8 cellular contexts compared by ENCODE assay signal in genomic region chr2:176126929-176127768, GRCh38. TPM values are rescaled to one million over a fixed set of nuclear protein-coding genes. Genes with fewer than 3 reads are reported as not detected.
DNase-seq lines count a peak whose midpoint lies in the region; ATAC-seq and TF ChIP-seq lines count a peak whose summit lies in the region.

No MANE protein-coding gene starts in this region.

- H3K4me2 ChIP-seq in IMR-90 (ENCODE audit: low read depth, low read length) (no peak overlapping the region), SK-N-SH (0 out of 2 replicates have a peak overlapping the region, but pooled peaks have one; percentile 37), smooth muscle cell (no peak overlapping the region)

- H4K91ac ChIP-seq in IMR-90 (ENCODE audit: insufficient read depth, low read depth, low read length) = no peak overlapping the region

- H4K8ac ChIP-seq in IMR-90 (ENCODE audit: low read depth in 2 of 2, low read length in 2 of 2) = no peak overlapping the region

- dilution Hi-C loops in IMR-90 (cut with HindIII; ENCODE audit: low sequenced_read_pairs, unreplicated experiment) = no loop called here

- no peak overlapping the region for H3K27ac ChIP-seq in IMR-90 (ENCODE audit: insufficient read depth, low read length)
- no peak overlapping the region; a peak in 1 of 4 replicates for H3K27ac ChIP-seq in SK-N-SH (ENCODE audit: low read depth in 2 of 2, low read length in 1 of 2)
- H3K27ac ChIP-seq in smooth muscle cell (ENCODE audit: low read depth) = no peak overlapping the region

- peak; percentile 92 for TF ChIP-seq CTCF in IMR-90 (conservative IDR thresholded peaks at IDR 0.05; ENCODE audit: low read depth, low read length)
- TF ChIP-seq CTCF in SK-N-SH (IDR thresholded peaks at IDR 0.05) = peak; percentile 97
- peak; percentile 95 for TF ChIP-seq CTCF in smooth muscle cell (IDR thresholded peaks at IDR 0.05; ENCODE audit: borderline replicate concordance, insufficient read depth, poor library complexity, severe bottlenecking)

- no peak overlapping the region for H2AK5ac ChIP-seq in IMR-90 (ENCODE audit: low read depth, low read length)

- H2BK5ac ChIP-seq in IMR-90 (ENCODE audit: low read depth, low read length, poor library complexity, severe bottlenecking) = no peak overlapping the region

- H3K79me2 ChIP-seq in SK-N-SH (ENCODE audit: insufficient read depth) (peaks cover 10% of the 10 kb centered on the region), smooth muscle cell (ENCODE audit: low read depth) (no peaks in the 10 kb centered on the region)

- H3K27me3 ChIP-seq in IMR-90 (ENCODE audit: control insufficient read depth, insufficient read depth, low read length) (peaks cover 88% of the 10 kb centered on the region), SK-N-SH (ENCODE audit: insufficient read depth) (no peaks in the 10 kb centered on the region; the same call in 1 of the 2 replicates), smooth muscle cell (ENCODE audit: low read depth) (peaks cover 98% of the 10 kb centered on the region)

- H2AFZ ChIP-seq in IMR-90 (replicated peaks; ENCODE audit: low read length, poor library complexity) (no peak overlapping the region), SK-N-SH (ENCODE audit: low read depth) (0 out of 2 replicates have a peak overlapping the region, but pooled peaks have one; percentile 2), smooth muscle cell (ENCODE audit: low read depth) (no peak overlapping the region)

- no peak overlapping the region for H3K23ac ChIP-seq in IMR-90 (ENCODE audit: low read depth, low read length)

- H2BK15ac ChIP-seq in IMR-90 (ENCODE audit: low read depth, low read length) = no peak overlapping the region

- H4K5ac ChIP-seq in IMR-90 (ENCODE audit: low read depth, low read length) = no peak overlapping the region

- no peak; a peak in 1 of 4 replicates for TF ChIP-seq EP300 in SK-N-SH (IDR thresholded peaks at IDR 0.05; ENCODE audit: borderline replicate concordance in 1 of 2, low read depth in 1 of 2, low read length in 1 of 2)

- no peak for TF ChIP-seq POLR2A in IMR-90 (IDR thresholded peaks at IDR 0.05; ENCODE audit: low read depth, low read length)

- H3K9ac ChIP-seq in IMR-90 (ENCODE audit: low read depth, low read length) (no peak overlapping the region), SK-N-SH (no peak overlapping the region), smooth muscle cell (ENCODE audit: low read depth) (no peak overlapping the region)

- no peaks in the 10 kb centered on the region for H3K9me2 ChIP-seq in SK-N-SH

- TF ChIP-seq RAD21 in IMR-90 (IDR thresholded peaks at IDR 0.05; ENCODE audit: low read length) = peak; percentile 89
- peak; percentile 94 for TF ChIP-seq RAD21 in SK-N-SH (IDR thresholded peaks at IDR 0.05; ENCODE audit: low read length)

- H3K9me1 ChIP-seq in IMR-90 (ENCODE audit: insufficient read depth, low read length) = no peaks in the 10 kb centered on the region

- intact Hi-C loops in IMR-90 (cut with micrococcal nuclease) (loop anchor here (1.0 to 2.0 kb wide), 6 partner anchors 427 to 1632 kb away; no protein-coding TSS in a partner anchor), left ventricle myocardium superior (cut with micrococcal nuclease) (loop anchor here (5.0 kb wide), 1 partner anchor 510 kb away; no protein-coding TSS in a partner anchor)

- H3K4me3 ChIP-seq in IMR-90 (ENCODE audit: insufficient read depth, low read depth, low read length) (no peak overlapping the region), SK-N-SH (ENCODE audit: low read depth in 2 of 2, low read length in 1 of 2) (peak overlapping the region; percentile 19 to 25; a peak in 1 of 4 replicates), smooth muscle cell (no peak overlapping the region)

- H3K79me1 ChIP-seq in IMR-90 (ENCODE audit: low read depth in 1 of 2, low read length in 2 of 2) = no peaks in the 10 kb centered on the region

- no peaks in the 10 kb centered on the region for H3K36me3 ChIP-seq in IMR-90 (ENCODE audit: control insufficient read depth, insufficient read depth, low read length)
- H3K36me3 ChIP-seq in SK-N-SH (replicated peaks in 1 of 2; ENCODE audit: control insufficient read depth in 1 of 2, insufficient read depth in 2 of 2, low read length in 1 of 2) = no peaks in the 10 kb centered on the region
- H3K36me3 ChIP-seq in smooth muscle cell (ENCODE audit: low read depth) = no peaks in the 10 kb centered on the region

- H3K4ac ChIP-seq in IMR-90 (ENCODE audit: low read depth, low read length) = no peak overlapping the region

- H3F3A ChIP-seq in SK-N-SH (replicated peaks; ENCODE audit: insufficient read depth) (peaks cover 11% of the 10 kb centered on the region), smooth muscle cell (ENCODE audit: low read depth) (no peaks in the 10 kb centered on the region)

- ATAC-seq in IMR-90 (ENCODE audit: low read depth) = peak; percentile 40; the same call in 1 of the 2 replicates
- no peak for ATAC-seq in left ventricle myocardium superior
- ATAC-seq in HG03045 (IDR thresholded peaks at IDR 0.05; ENCODE audit: unreplicated experiment) = no peak
- no peak for ATAC-seq in GM21528 (IDR thresholded peaks at IDR 0.05; ENCODE audit: low FRiP score, unreplicated experiment)

- WGBS in IMR-90 (ENCODE audit: extremely low coverage in 2 of 2, insufficient read length in 1 of 2), 2 experiments = no CpG with 5 or more reads among the region's 13 CpGs
- 17% methylated on average over 13 of the region's 13 CpGs for WGBS in SK-N-SH (ENCODE audit: low lambda C conversion rate)
- WGBS in smooth muscle cell (ENCODE audit: low lambda C conversion rate) = 7% methylated on average over 13 of the region's 13 CpGs

- no peak overlapping the region for H3K56ac ChIP-seq in IMR-90 (ENCODE audit: extremely low read depth, insufficient read depth, low read length)

- DNase-seq in CD1c-positive myeloid dendritic cell (ENCODE audit: extremely low spot score) (peak; percentile 78), IMR-90 (peak; percentile 58), SK-N-SH (peak; percentile 63), left ventricle myocardium superior (peak; percentile 70), smooth muscle cell (lab: John Stamatoyannopoulos, UW; ENCODE audit: unreplicated experiment) (no peak)
- peak; percentile 27 for DNase-seq in activated naive CD8-positive, alpha-beta T cell treated with anti-CD3 and anti-CD28 coated beads, Interleukin-2, amount 50 U/mL, for 16 hours (ENCODE audit: low read depth, low spot score)

- POLR2A ChIA-PET in IMR-90 (lab: Charles Lee; ENCODE audit: unreplicated experiment) (no interaction called here), SK-N-SH (lab: Yijun Ruan, JAX) (interaction anchor here (0.7 to 1.3 kb wide), 6 partner anchors 9 to 1022 kb away, joined by 3 to 6 read pairs (median 4); no protein-coding TSS in a partner anchor)

- H3K14ac ChIP-seq in IMR-90 (replicated peaks; ENCODE audit: low read depth, low read length) = no peak overlapping the region

- CTCF ChIA-PET in IMR-90 (lab: Yijun Ruan, JAX) = interaction anchor here (0.6 to 3.7 kb wide), 24 partner anchors 11 to 1281 kb away, joined by 3 to 22 read pairs (median 4); no protein-coding TSS in a partner anchor
- CTCF ChIA-PET in SK-N-SH (lab: Yijun Ruan, JAX) = interaction anchor here (0.6 to 26.1 kb wide), 71 partner anchors 13 to 1780 kb away, joined by 3 to 1047 read pairs (median 5); partner anchors contain the start of gene HOXD10

- peaks cover 2% of the 10 kb centered on the region; the same call in 1 of the 2 replicates for H3K9me3 ChIP-seq in IMR-90 (ENCODE audit: control insufficient read depth, insufficient read depth, low read length)
- H3K9me3 ChIP-seq in SK-N-SH = no peaks in the 10 kb centered on the region
- no peaks in the 10 kb centered on the region for H3K9me3 ChIP-seq in smooth muscle cell (replicated peaks; ENCODE audit: low read depth)

- no peak overlapping the region for H2AK9ac ChIP-seq in IMR-90 (replicated peaks; ENCODE audit: low read depth, low read length, poor library complexity)

- H3K18ac ChIP-seq in IMR-90 (ENCODE audit: low read depth, low read length) = no peak overlapping the region

- in situ Hi-C loops in IMR-90 (cut with MboI; ENCODE audit: low sequenced_read_pairs) = loop anchor here (5.0 to 10.0 kb wide), 4 partner anchors 328 to 1028 kb away; no protein-coding TSS in a partner anchor

- no peaks in the 10 kb centered on the region for H3K4me1 ChIP-seq in IMR-90 (ENCODE audit: control insufficient read depth, insufficient read depth, low read length)
- H3K4me1 ChIP-seq in SK-N-SH (ENCODE audit: control insufficient read depth in 1 of 2, insufficient read depth in 2 of 2, low read depth in 1 of 2, low read length in 1 of 2) = peaks cover 4 to 20% of the 10 kb centered on the region in 2 experiments; a peak in 3 of 4 replicates
- H3K4me1 ChIP-seq in smooth muscle cell (ENCODE audit: low read depth) = peaks cover 7% of the 10 kb centered on the region

- H2BK120ac ChIP-seq in IMR-90 (ENCODE audit: low read depth, low read length) = no peak overlapping the region

- no peak overlapping the region for H2BK20ac ChIP-seq in IMR-90 (ENCODE audit: low read depth, low read length)

- BruUV-seq in IMR-90 (replicated peaks; lab: Mats Ljungman, UMichigan) = no TSS peak

- H4K20me1 ChIP-seq in IMR-90 (ENCODE audit: insufficient read depth, low read length) (no peaks in the 10 kb centered on the region; the same call in 1 of the 2 replicates), SK-N-SH (ENCODE audit: insufficient read depth) (no peaks in the 10 kb centered on the region), smooth muscle cell (ENCODE audit: low read depth) (peaks cover 23% of the 10 kb centered on the region)

RNA-seq across cellular contexts. Expression of gene HOXD8, which starts 2.4 kb away (rescaled TPM):
- total RNA-seq in IMR-90 (2012; rRNA removed) = not detected in 2 replicates
- not detected in 2 replicates for polyA plus RNA-seq in IMR-90 (2012; rRNA removed)
- not detected in 2 replicates for polyA plus RNA-seq in IMR-90 (2012; cell fraction: cytosol; rRNA removed)
- not detected in 2 replicates for polyA plus RNA-seq in IMR-90 (2012; cell fraction: nucleus; rRNA removed; ENCODE audit: low replicate concordance)
- 6.4 and 8.2 TPM in 2 replicates for polyA plus RNA-seq in SK-N-SH (2012; rRNA removed)
- 9.8 and 10.2 TPM in 2 replicates for polyA plus RNA-seq in SK-N-SH (2012; cell fraction: cytosol; rRNA removed)
- polyA plus RNA-seq in SK-N-SH (2012; cell fraction: nucleus; rRNA removed) = 3.2 and 5.0 TPM in 2 replicates
- 0.92 TPM for total RNA-seq in left ventricle myocardium superior
- total RNA-seq in smooth muscle cell = 0.13 and 2.0 TPM in 2 replicates
- polyA plus RNA-seq in smooth muscle cell = not detected in 2 replicates

RNA-seq across cellular contexts. Expression of gene HOXD9, which starts 4.6 kb away (rescaled TPM):
- not detected in 2 replicates for total RNA-seq in IMR-90 (2012; rRNA removed)
- polyA plus RNA-seq in IMR-90 (2012; rRNA removed) = not detected in 2 replicates
- not detected in 2 replicates for polyA plus RNA-seq in IMR-90 (2012; cell fraction: cytosol; rRNA removed)
- not detected in 2 replicates for polyA plus RNA-seq in IMR-90 (2012; cell fraction: nucleus; rRNA removed; ENCODE audit: low replicate concordance)
- 3.6 and 4.8 TPM in 2 replicates for polyA plus RNA-seq in SK-N-SH (2012; rRNA removed)
- polyA plus RNA-seq in SK-N-SH (2012; cell fraction: cytosol; rRNA removed) = 4.2 and 5.0 TPM in 2 replicates
- 4.3 and 6.4 TPM in 2 replicates for polyA plus RNA-seq in SK-N-SH (2012; cell fraction: nucleus; rRNA removed)
- total RNA-seq in left ventricle myocardium superior = not detected
- total RNA-seq in smooth muscle cell = 0.45 and 0.49 TPM in 2 replicates
- 1.4 and 2.2 TPM in 2 replicates for polyA plus RNA-seq in smooth muscle cell

RNA-seq across cellular contexts. Expression of gene HOXD10, which starts 10.6 kb away (rescaled TPM):
- total RNA-seq in IMR-90 (2012; rRNA removed) (not detected in 2 replicates), left ventricle myocardium superior (not detected), smooth muscle cell (6.7 and 9.9 TPM in 2 replicates)
- polyA plus RNA-seq in IMR-90 (2012; rRNA removed) (not detected in 2 replicates), SK-N-SH (2012; rRNA removed) (0.03 and 0.10 TPM in 2 replicates), smooth muscle cell (10.6 and 11.4 TPM in 2 replicates)
- not detected in 2 replicates for polyA plus RNA-seq in IMR-90 (2012; cell fraction: cytosol; rRNA removed)
- polyA plus RNA-seq in IMR-90 (2012; cell fraction: nucleus; rRNA removed; ENCODE audit: low replicate concordance) = not detected in 2 replicates
- polyA plus RNA-seq in SK-N-SH (2012; cell fraction: cytosol; rRNA removed) = 0.04 TPM in 2 replicates
- polyA plus RNA-seq in SK-N-SH (2012; cell fraction: nucleus; rRNA removed) = 0.06 TPM in 1 of 2 replicates, not detected in the other

RNA-seq across cellular contexts. Expression of gene HOXD11, which starts 20.1 kb away (rescaled TPM):
- total RNA-seq in IMR-90 (2012; rRNA removed) (not detected in 2 replicates), left ventricle myocardium superior (not detected), smooth muscle cell (4.4 and 9.8 TPM in 2 replicates)
- polyA plus RNA-seq in IMR-90 (2012; rRNA removed) (not detected in 2 replicates), SK-N-SH (2012; rRNA removed) (not detected in 2 replicates), smooth muscle cell (7.9 and 9.0 TPM in 2 replicates)
- polyA plus RNA-seq in IMR-90 (2012; cell fraction: cytosol; rRNA removed) = not detected in 2 replicates
- polyA plus RNA-seq in IMR-90 (2012; cell fraction: nucleus; rRNA removed; ENCODE audit: low replicate concordance) = not detected in 2 replicates
- not detected in 2 replicates for polyA plus RNA-seq in SK-N-SH (2012; cell fraction: cytosol; rRNA removed)
- polyA plus RNA-seq in SK-N-SH (2012; cell fraction: nucleus; rRNA removed) = not detected in 2 replicates

RNA-seq across cellular contexts. Expression of gene HOXD4, which starts 24.2 kb away (rescaled TPM):
- total RNA-seq in IMR-90 (2012; rRNA removed) (not detected in 2 replicates), left ventricle myocardium superior (0.22 TPM), smooth muscle cell (0.09 TPM in 1 of 2 replicates, not detected in the other)
- polyA plus RNA-seq in IMR-90 (2012; rRNA removed) (not detected in 2 replicates), SK-N-SH (2012; rRNA removed) (1.0 and 1.6 TPM in 2 replicates), smooth muscle cell (not detected in 2 replicates)
- not detected in 2 replicates for polyA plus RNA-seq in IMR-90 (2012; cell fraction: cytosol; rRNA removed)
- not detected in 2 replicates for polyA plus RNA-seq in IMR-90 (2012; cell fraction: nucleus; rRNA removed; ENCODE audit: low replicate concordance)
- 0.24 and 0.43 TPM in 2 replicates for polyA plus RNA-seq in SK-N-SH (2012; cell fraction: cytosol; rRNA removed)
- polyA plus RNA-seq in SK-N-SH (2012; cell fraction: nucleus; rRNA removed) = 11.1 and 13.3 TPM in 2 replicates

Comparison
In these comparisons a context has a peak if more than half of its experiments do, and no peak if none do; other contexts are left out.
1. H3K4me3 ChIP-seq: peak in SK-N-SH (2 of 2); none in IMR-90 (single experiment) and smooth muscle cell (single experiment).
2. Peak in every context shown above with its lines, with median percentiles within 50 percentile points of each other: CTCF ChIP-seq.